ENCODE assay signal across 14 cellular contexts in the genomic region with DNA sequence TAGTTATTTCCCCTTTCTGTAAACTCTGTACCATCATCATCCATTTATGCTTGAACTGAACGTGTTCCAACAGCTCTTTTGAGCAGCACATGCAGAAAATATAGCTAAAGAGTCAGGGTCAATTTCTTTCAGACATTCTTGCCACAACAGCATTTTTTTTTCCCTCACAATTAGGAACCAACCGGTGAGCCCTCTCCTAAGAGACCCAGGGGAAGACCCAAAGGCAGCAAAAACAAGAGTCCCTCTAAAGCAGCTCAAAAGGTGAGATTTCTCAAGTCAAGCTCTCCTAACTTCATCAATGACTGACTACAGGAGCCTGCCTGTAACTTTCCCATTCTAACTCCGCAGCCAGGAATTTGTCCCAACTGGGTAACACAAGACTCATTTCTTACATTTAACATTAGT. TPM values are rescaled to one million over a fixed set of nuclear protein-coding genes. Genes with fewer than 3 reads are reported as not detected.
DNase-seq lines count a peak whose midpoint lies in the region; ATAC-seq and TF ChIP-seq lines count a peak whose summit lies in the region.
"Had no signal": no experiment of that assay in that cellular context is flagged by ENCODE, and none has a peak within 500 bp of the region (broad histone marks: within the 10 kb centered on the region; RNA-seq: fewer than 3 reads in every experiment).

No MANE protein-coding gene starts in this region.

- H3K27ac ChIP-seq in fibroblast of lung (ENCODE audit: insufficient read depth, low read length) (peak overlapping the region; percentile 8), neural progenitor cell (no peak overlapping the region)

- peaks cover 23% of the 10 kb centered on the region for H3K36me3 Mint-ChIP-seq in neural progenitor cell
- H3K36me3 Mint-ChIP-seq in immature natural killer cell = peaks cover 0 to 4% (median 0%) of the 10 kb centered on the region in 3 donors
- H3K36me3 Mint-ChIP-seq: CD4-positive, alpha-beta memory T cell; stimulated activated memory B cell treated with anti-CD40 and anti-IgM and Interleukin-4, amounts not matched to agents 10 μg/mL and 1 μg/mL and 100 μg/mL, for 72 hours had no signal

- TF ChIP-seq CTCF in fibroblast of lung (conservative IDR thresholded peaks at IDR 0.05 in 1 of 2, IDR thresholded peaks at IDR 0.05 in 1 of 2; ENCODE audit: low read depth in 1 of 2, low read length in 2 of 2) = no peak
- TF ChIP-seq CTCF in neural progenitor cell (IDR thresholded peaks at IDR 0.05) = no peak
- TF ChIP-seq CTCF in GM10248 (IDR thresholded peaks at IDR 0.05; ENCODE audit: control extremely low read depth, extremely low read depth, low read depth, missing control alignments) = no peak

- ATAC-seq in HG03095 (IDR thresholded peaks at IDR 0.05; ENCODE audit: unreplicated experiment) = no peak
- ATAC-seq: stimulated activated memory B cell treated with anti-CD40 and anti-IgM and Interleukin-4, amounts not matched to agents 10 μg/mL and 1 μg/mL and 100 μg/mL, for 72 hours had no signal

- H3K4me1 Mint-ChIP-seq in neural progenitor cell (peaks cover 33% of the 10 kb centered on the region), immature natural killer cell (peaks cover 27% of the 10 kb centered on the region in 2 donors)

- H3K4me1 ChIP-seq in fibroblast of lung (ENCODE audit: control insufficient read depth, extremely low read depth, insufficient read depth, low read length) (peaks cover 9% of the 10 kb centered on the region), neural progenitor cell (peaks cover 24% of the 10 kb centered on the region)

- H3K9me3 ChIP-seq in fibroblast of lung (ENCODE audit: control insufficient read depth, insufficient read depth, low read depth, low read length) (no peaks in the 10 kb centered on the region), neural progenitor cell (ENCODE audit: low read depth) (no peaks in the 10 kb centered on the region)

- H3K4me2 ChIP-seq in fibroblast of lung (ENCODE audit: extremely low read depth, insufficient read depth, low read length) = peak overlapping the region; percentile 94
- H3K4me2 ChIP-seq in neural progenitor cell = peak overlapping the region; percentile 86

- H3K4me3 ChIP-seq in fibroblast of lung (replicated peaks in 1 of 4; ENCODE audit: control extremely low read depth in 1 of 4, insufficient read depth in 1 of 4, low read depth in 3 of 4, low read length in 4 of 4) (peak overlapping the region; percentile 42 to 87 (median 81)), neural progenitor cell (peak overlapping the region; percentile 73)

- peak overlapping the region; percentile 96 for H3K4me3 Mint-ChIP-seq in neural progenitor cell
- no peak overlapping the region for H3K4me3 Mint-ChIP-seq in immature natural killer cell
- H3K4me3 Mint-ChIP-seq: CD4-positive, alpha-beta memory T cell; stimulated activated memory B cell treated with anti-CD40 and anti-IgM and Interleukin-4, amounts not matched to agents 10 μg/mL and 1 μg/mL and 100 μg/mL, for 72 hours had no signal

- H3K27me3 ChIP-seq in fibroblast of lung (ENCODE audit: control insufficient read depth, insufficient read depth, low read length) = no peaks in the 10 kb centered on the region
- H3K27me3 ChIP-seq in neural progenitor cell = no peaks in the 10 kb centered on the region

- CTCF ChIA-PET in GM10248 (lab: Yijun Ruan, JAX) = interaction anchor here (0.9 kb wide), 1 partner anchor 16 kb away, joined by 3 read pairs; no protein-coding TSS in a partner anchor

- no peak overlapping the region for H3K9ac ChIP-seq in fibroblast of lung (ENCODE audit: insufficient read depth, low read length)
- no peak overlapping the region for H3K9ac ChIP-seq in neural progenitor cell

- POLR2A ChIA-PET in GM10248 (lab: Yijun Ruan, JAX) = no interaction called here

- DNase-seq in ELF-1 (ENCODE audit: low read depth, low spot score) (peak; percentile 49), RPMI7951 (ENCODE audit: low read depth) (peak; percentile 9), fibroblast of lung (ENCODE audit: low read depth in 2 of 2) (peak; percentile 41 to 63), neural progenitor cell (ENCODE audit: low spot score) (peak; percentile 40), Kasumi-1 (lab: John Stamatoyannopoulos, UW) (no peak), GM10248 (ENCODE audit: extremely low spot score) (no peak), immature natural killer cell (no peak)
- DNase-seq: activated CD8-positive, alpha-beta memory T cell treated with anti-CD3 and anti-CD28 coated beads, Interleukin-2, amount 50 U/mL, for 4 hours; anterior cingulate cortex; CD4-positive, alpha-beta memory T cell; NCI-H1694; T-helper 2 cell had no signal

- H3K9me3 Mint-ChIP-seq in neural progenitor cell (no peaks in the 10 kb centered on the region), immature natural killer cell (peaks cover 0 to 2% (median 0%) of the 10 kb centered on the region in 6 donors)
- H3K9me3 Mint-ChIP-seq: stimulated activated memory B cell treated with anti-CD40 and anti-IgM and Interleukin-4, amounts not matched to agents 10 μg/mL and 1 μg/mL and 100 μg/mL, for 72 hours had no signal

- peaks cover 95% of the 10 kb centered on the region for H3K79me2 ChIP-seq in fibroblast of lung (ENCODE audit: control insufficient read depth, insufficient read depth, low read length)
- H3K79me2 ChIP-seq in neural progenitor cell (ENCODE audit: low read depth) = peaks cover 95% of the 10 kb centered on the region

- peaks cover 36% of the 10 kb centered on the region for H3F3A ChIP-seq in neural progenitor cell (ENCODE audit: low read depth)

- H3K27ac Mint-ChIP-seq in neural progenitor cell (peak overlapping the region; percentile 15), immature natural killer cell (no peak overlapping the region)
- H3K27ac Mint-ChIP-seq: CD4-positive, alpha-beta memory T cell; stimulated activated memory B cell treated with anti-CD40 and anti-IgM and Interleukin-4, amounts not matched to agents 10 μg/mL and 1 μg/mL and 100 μg/mL, for 72 hours had no signal

- H3K27me3 Mint-ChIP-seq in neural progenitor cell (ENCODE audit: insufficient read depth, low read depth) (peaks cover 13% of the 10 kb centered on the region), immature natural killer cell (ENCODE audit: low read depth in 3 of 3) (peaks cover 16 to 40% (median 33%) of the 10 kb centered on the region in 3 donors)

- no peak overlapping the region for H2AFZ ChIP-seq in fibroblast of lung (ENCODE audit: low read length)
- no peak overlapping the region for H2AFZ ChIP-seq in neural progenitor cell (replicated peaks)

- no peaks in the 10 kb centered on the region for H3K36me3 ChIP-seq in fibroblast of lung (ENCODE audit: control insufficient read depth, insufficient read depth, low read length)
- peaks cover 15% of the 10 kb centered on the region for H3K36me3 ChIP-seq in neural progenitor cell

- H4K20me1 ChIP-seq in fibroblast of lung (ENCODE audit: control insufficient read depth, extremely low read depth, insufficient read depth, low read length) = no peaks in the 10 kb centered on the region
- H4K20me1 ChIP-seq in neural progenitor cell (ENCODE audit: low read depth) = peaks cover 17% of the 10 kb centered on the region

RNA-seq across cellular contexts. Expression of gene HMGA2, which starts 3.5 kb away (rescaled TPM):
- 17.3 and 20.1 TPM in 2 replicates for total RNA-seq in RPMI7951 (2014; rRNA removed; shearing (Covaris generic))
- total RNA-seq in fibroblast of lung (4.4 and 7.3 TPM in 2 replicates), neural progenitor cell (ENCODE audit: low replicate concordance) (136 and 200 TPM in 2 replicates)
- polyA plus RNA-seq in fibroblast of lung (8.2 and 15.9 TPM in 2 replicates), immature natural killer cell (under 1 TPM in 1 of 3 donors, not detected in 2; 0.17 TPM)
- 7.0 and 15.7 TPM in 2 replicates for polyA plus RNA-seq in fibroblast of lung (2012)
- 6.4 and 9.3 TPM in 2 replicates for polyA minus RNA-seq in fibroblast of lung (ENCODE audit: low replicate concordance)
- total RNA-seq: CD4-positive, alpha-beta memory T cell had no signal
- polyA plus RNA-seq: CD4-positive, alpha-beta memory T cell had no signal

Comparison
In these comparisons a context has a peak if more than half of its experiments do, and no peak if none do; other contexts are left out.
1. DNase-seq: peak in ELF-1 (single experiment), RPMI7951 (single experiment), fibroblast of lung (2 of 2) and neural progenitor cell (single experiment); none in Kasumi-1 (0 of 2), GM10248 (single experiment) and immature natural killer cell (0 of 3).